ENCODE assay signal across 8 cellular contexts in the genomic region with DNA sequence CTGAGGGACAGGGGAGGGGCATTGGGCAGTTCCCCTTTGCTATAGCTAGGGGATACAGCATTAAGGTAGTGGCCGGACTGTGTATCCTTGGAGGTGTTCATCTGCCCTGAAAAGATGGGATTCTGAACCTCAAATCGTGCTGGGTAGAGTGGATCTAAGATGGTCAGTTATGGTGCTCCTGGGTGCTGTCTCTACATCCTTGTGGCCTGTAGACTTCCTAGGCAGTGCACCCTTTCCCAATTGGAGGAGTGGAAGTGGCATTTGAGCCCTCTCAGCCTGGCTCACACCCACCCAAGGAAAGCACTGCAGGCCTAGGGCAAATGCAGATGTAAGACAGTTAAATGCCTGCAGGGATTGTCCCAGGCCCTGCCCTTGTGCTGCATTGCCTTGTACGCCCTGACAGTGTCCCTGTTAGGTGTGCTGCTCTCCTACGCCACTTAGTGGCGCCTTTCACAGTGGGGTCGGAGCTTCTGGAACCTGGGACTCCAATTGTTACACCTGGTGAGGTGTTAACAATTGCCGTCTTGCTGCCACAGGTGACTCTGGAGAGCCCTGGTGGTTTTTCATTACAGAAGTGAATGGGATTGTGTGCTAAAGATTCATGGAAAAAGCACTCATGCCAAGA.
DNase-seq lines count a peak whose midpoint lies in the region; ATAC-seq and TF ChIP-seq lines count a peak whose summit lies in the region.

No MANE protein-coding gene starts in this region.

- no peak overlapping the region for H3K4me3 ChIP-seq in astrocyte of the spinal cord (ENCODE audit: low read depth, low read length)

- no peaks in the 10 kb centered on the region for H3K9me3 Mint-ChIP-seq in stimulated activated memory B cell treated with anti-CD40 and anti-IgM and Interleukin-4, amounts not matched to agents 10 μg/mL and 1 μg/mL and 100 μg/mL, for 72 hours

- H3K4me3 Mint-ChIP-seq in stimulated activated memory B cell treated with anti-CD40 and anti-IgM and Interleukin-4, amounts not matched to agents 10 μg/mL and 1 μg/mL and 100 μg/mL, for 72 hours = no peak overlapping the region

- DNase-seq in astrocyte of the spinal cord (ENCODE audit: low read depth, low spot score) = no peak
- DNase-seq in NCI-H1694 (lab: John Stamatoyannopoulos, UW) = no peak
- DNase-seq in NCI-H2196 (lab: John Stamatoyannopoulos, UW; ENCODE audit: unreplicated experiment) = no peak
- no peak for DNase-seq in activated CD8-positive, alpha-beta memory T cell treated with anti-CD3 and anti-CD28 coated beads, Interleukin-2, amount 50 U/mL, for 4 hours

- no peak overlapping the region for H3K27ac Mint-ChIP-seq in stimulated activated memory B cell treated with anti-CD40 and anti-IgM and Interleukin-4, amounts not matched to agents 10 μg/mL and 1 μg/mL and 100 μg/mL, for 72 hours

- peak; percentile 68 for TF ChIP-seq CTCF in GM12874 (IDR thresholded peaks at IDR 0.05; ENCODE audit: insufficient read depth, low read depth, low read length)
- TF ChIP-seq CTCF in astrocyte of the spinal cord (IDR thresholded peaks at IDR 0.05; ENCODE audit: low read depth, low read length) = peak; percentile 9

- in situ Hi-C loops in astrocyte of the spinal cord (cut with HindIII; ENCODE audit: low sequenced_read_pairs) = no loop called here

- no peaks in the 10 kb centered on the region for H3K27me3 Mint-ChIP-seq in stimulated activated memory B cell treated with anti-CD40 and anti-IgM and Interleukin-4, amounts not matched to agents 10 μg/mL and 1 μg/mL and 100 μg/mL, for 72 hours

- peaks cover 58% of the 10 kb centered on the region for H3K4me1 Mint-ChIP-seq in stimulated activated memory B cell treated with anti-CD40 and anti-IgM and Interleukin-4, amounts not matched to agents 10 μg/mL and 1 μg/mL and 100 μg/mL, for 72 hours

- ATAC-seq in GM21367 (IDR thresholded peaks at IDR 0.05; ENCODE audit: unreplicated experiment) = peak; percentile 89
- peak; percentile 82 for ATAC-seq in HG03521 (IDR thresholded peaks at IDR 0.05; ENCODE audit: unreplicated experiment)
- peak; percentile 83 for ATAC-seq in stimulated activated memory B cell treated with anti-CD40 and anti-IgM and Interleukin-4, amounts not matched to agents 10 μg/mL and 1 μg/mL and 100 μg/mL, for 72 hours

- peaks cover 73% of the 10 kb centered on the region for H3K36me3 Mint-ChIP-seq in stimulated activated memory B cell treated with anti-CD40 and anti-IgM and Interleukin-4, amounts not matched to agents 10 μg/mL and 1 μg/mL and 100 μg/mL, for 72 hours
